In genomic region chr10:96642530-96642929, GRCh38 we compare ENCODE assay signal across 8 cellular contexts. TPM values are rescaled to one million over a fixed set of nuclear protein-coding genes. Genes with fewer than 3 reads are reported as not detected.
DNase-seq lines count a peak whose midpoint lies in the region; ATAC-seq and TF ChIP-seq lines count a peak whose summit lies in the region.
"Had no signal": no experiment of that assay in that cellular context is flagged by ENCODE, and none has a peak within 500 bp of the region (broad histone marks: within the 10 kb centered on the region; RNA-seq: fewer than 3 reads in every experiment).

No MANE protein-coding gene starts in this region.

- intact Hi-C loops in activated B cell treated with CpG ODN at 0.5 μM for 24 hours (cut with micrococcal nuclease) = no loop called here

- H3K27ac Mint-ChIP-seq in stimulated activated naive CD8-positive, alpha-beta T cell treated with anti-CD3 and anti-CD28 coated beads, Interleukin-15, amount 100 ng/mL, for 72 hours = no peak overlapping the region
- H3K27ac Mint-ChIP-seq in activated B cell treated with CpG ODN at 0.5 μM for 24 hours (peak overlapping the region; percentile 56), memory B cell (peak overlapping the region; percentile 55)

- no peak for TF ChIP-seq CTCF in activated B cell treated with CpG ODN at 0.5 μM for 24 hours (IDR thresholded peaks at IDR 0.05)

- no peak overlapping the region for H3K4me3 Mint-ChIP-seq in stimulated activated naive CD8-positive, alpha-beta T cell treated with anti-CD3 and anti-CD28 coated beads, Interleukin-15, amount 100 ng/mL, for 72 hours
- H3K4me3 Mint-ChIP-seq in activated B cell treated with CpG ODN at 0.5 μM for 24 hours (no peak overlapping the region), memory B cell (no peak overlapping the region)

- H3K9me3 Mint-ChIP-seq in stimulated activated naive CD8-positive, alpha-beta T cell treated with anti-CD3 and anti-CD28 coated beads, Interleukin-15, amount 100 ng/mL, for 72 hours = no peaks in the 10 kb centered on the region
- H3K9me3 Mint-ChIP-seq in activated B cell treated with CpG ODN at 0.5 μM for 24 hours (no peaks in the 10 kb centered on the region), memory B cell (no peaks in the 10 kb centered on the region)

- DNase-seq in stimulated activated naive CD8-positive, alpha-beta T cell treated with anti-CD3 and anti-CD28 coated beads, Interleukin-15, amount 100 ng/mL, for 72 hours = no peak
- no peak for DNase-seq in stimulated activated naive CD8-positive, alpha-beta T cell treated with anti-CD3 and anti-CD28 coated beads, Interleukin-15, Interleukin-2, amounts not matched to agents 100 U/mL and 50 U/mL, for 24 hours
- DNase-seq in activated B cell treated with CpG ODN at 0.5 μM for 24 hours (no peak), memory B cell (ENCODE audit: low spot score in 2 of 2) (no peak), CD1c-positive myeloid dendritic cell (ENCODE audit: extremely low spot score) (no peak), NCI-H226 (no peak), medulla oblongata (ENCODE audit: extremely low spot score) (no peak)
- DNase-seq: NCI-H187 had no signal

- no peaks in the 10 kb centered on the region for H3K27me3 Mint-ChIP-seq in stimulated activated naive CD8-positive, alpha-beta T cell treated with anti-CD3 and anti-CD28 coated beads, Interleukin-15, amount 100 ng/mL, for 72 hours
- H3K27me3 Mint-ChIP-seq in activated B cell treated with CpG ODN at 0.5 μM for 24 hours (no peaks in the 10 kb centered on the region), memory B cell (no peaks in the 10 kb centered on the region)

- ATAC-seq in stimulated activated naive CD8-positive, alpha-beta T cell treated with anti-CD3 and anti-CD28 coated beads, Interleukin-15, amount 100 ng/mL, for 72 hours = peak; percentile 24
- ATAC-seq in stimulated activated naive CD8-positive, alpha-beta T cell treated with anti-CD3 and anti-CD28 coated beads, Interleukin-15, Interleukin-2, amounts not matched to agents 100 U/mL and 50 U/mL, for 24 hours = no peak
- ATAC-seq in activated B cell treated with CpG ODN at 0.5 μM for 24 hours (ENCODE audit: low read depth) = no peak
- no peak for ATAC-seq in memory B cell (ENCODE audit: low read depth)

- CTCF ChIA-PET in activated B cell treated with CpG ODN at 0.5 μM for 24 hours (lab: Charles Lee) = interaction anchor here (1.0 to 4.4 kb wide), 12 partner anchors 9 to 395 kb away, joined by 3 to 70 read pairs (median 6); no protein-coding TSS in a partner anchor

- POLR2A ChIA-PET in activated B cell treated with CpG ODN at 0.5 μM for 24 hours (lab: Charles Lee) = interaction anchor here (0.8 to 1.8 kb wide), 7 partner anchors 48 to 191 kb away, joined by 5 to 10 read pairs (median 6); partner anchors contain the start of gene PIK3AP1

- H3K36me3 Mint-ChIP-seq in activated B cell treated with CpG ODN at 0.5 μM for 24 hours (ENCODE audit: low read depth) (peaks cover 87% of the 10 kb centered on the region), memory B cell (peaks cover 29% of the 10 kb centered on the region)

- peaks cover 24% of the 10 kb centered on the region for H3K4me1 Mint-ChIP-seq in stimulated activated naive CD8-positive, alpha-beta T cell treated with anti-CD3 and anti-CD28 coated beads, Interleukin-15, amount 100 ng/mL, for 72 hours
- H3K4me1 Mint-ChIP-seq in activated B cell treated with CpG ODN at 0.5 μM for 24 hours (peaks cover 54% of the 10 kb centered on the region), memory B cell (peaks cover 18% of the 10 kb centered on the region)

RNA-seq across cellular contexts. Expression of gene TM9SF3, which starts 55.7 kb away (rescaled TPM):
- total RNA-seq in activated B cell treated with CpG ODN at 0.5 μM for 24 hours = 61.7 and 62.7 TPM in 2 replicates

Comparison
In these comparisons a context has a peak if more than half of its experiments do, and no peak if none do; other contexts are left out.
1. H3K27ac Mint-ChIP-seq: peak in activated B cell treated with CpG ODN at 0.5 μM for 24 hours (single experiment) and memory B cell (single experiment); none in stimulated activated naive CD8-positive, alpha-beta T cell treated with anti-CD3 and anti-CD28 coated beads, Interleukin-15, amount 100 ng/mL, for 72 hours (0 of 2).